26 cellular contexts compared by ENCODE assay signal in genomic region chr7:115951547-115951946, GRCh38.
"Had no signal": no experiment of that assay in that cellular context is flagged by ENCODE, and none has a peak within 500 bp of the region (broad histone marks: within the 10 kb centered on the region; RNA-seq: fewer than 3 reads in every experiment).

No MANE protein-coding gene starts in this region.

- ATAC-seq: effector memory CD8-positive, alpha-beta T cell; esophagus mucosa; gastrocnemius medialis; heart right ventricle; left cardiac atrium; left lung; left ventricle myocardium superior; lower lobe of right lung; mucosa of descending colon; naive thymus-derived CD8-positive, alpha-beta T cell had no signal

- DNase-seq: cortex of kidney; effector CD8-positive, alpha-beta T cell; effector memory CD8-positive, alpha-beta T cell; endodermal cell; erythroblast; esophagus squamous epithelium; foreskin fibroblast; foreskin melanocyte; gastrocnemius medialis; glutamatergic neuron; head of caudate nucleus; heart right ventricle; hippocampal formation; left cardiac atrium; left lung; left ventricle myocardium superior; lower lobe of right lung; mesenchymal stem cell; mucosa of descending colon; naive B cell; naive thymus-derived CD8-positive, alpha-beta T cell had no signal

- H3K4me1 ChIP-seq: esophagus squamous epithelium, gastrocnemius medialis, heart right ventricle, left lung, lower lobe of right lung had no signal

- FAIRE-seq: endometrium, islet of Langerhans, keratinocyte had no signal

- H3K27ac ChIP-seq: epithelial cell of prostate, esophagus squamous epithelium, gastrocnemius medialis, heart right ventricle, left lung, lower lobe of right lung had no signal

- H3K9me3 ChIP-seq: esophagus squamous epithelium, left lung, lower lobe of right lung, mucosa of descending colon had no signal

- H3K4me3 ChIP-seq: esophagus squamous epithelium, gastrocnemius medialis, heart right ventricle, left lung, lower lobe of right lung, mucosa of descending colon had no signal

- H3K27me3 ChIP-seq: esophagus squamous epithelium, gastrocnemius medialis, heart right ventricle, left lung had no signal

- H3K36me3 ChIP-seq: esophagus squamous epithelium, gastrocnemius medialis, lower lobe of right lung had no signal
